ENCODE assay signal across 11 cellular contexts in the genomic region with DNA sequence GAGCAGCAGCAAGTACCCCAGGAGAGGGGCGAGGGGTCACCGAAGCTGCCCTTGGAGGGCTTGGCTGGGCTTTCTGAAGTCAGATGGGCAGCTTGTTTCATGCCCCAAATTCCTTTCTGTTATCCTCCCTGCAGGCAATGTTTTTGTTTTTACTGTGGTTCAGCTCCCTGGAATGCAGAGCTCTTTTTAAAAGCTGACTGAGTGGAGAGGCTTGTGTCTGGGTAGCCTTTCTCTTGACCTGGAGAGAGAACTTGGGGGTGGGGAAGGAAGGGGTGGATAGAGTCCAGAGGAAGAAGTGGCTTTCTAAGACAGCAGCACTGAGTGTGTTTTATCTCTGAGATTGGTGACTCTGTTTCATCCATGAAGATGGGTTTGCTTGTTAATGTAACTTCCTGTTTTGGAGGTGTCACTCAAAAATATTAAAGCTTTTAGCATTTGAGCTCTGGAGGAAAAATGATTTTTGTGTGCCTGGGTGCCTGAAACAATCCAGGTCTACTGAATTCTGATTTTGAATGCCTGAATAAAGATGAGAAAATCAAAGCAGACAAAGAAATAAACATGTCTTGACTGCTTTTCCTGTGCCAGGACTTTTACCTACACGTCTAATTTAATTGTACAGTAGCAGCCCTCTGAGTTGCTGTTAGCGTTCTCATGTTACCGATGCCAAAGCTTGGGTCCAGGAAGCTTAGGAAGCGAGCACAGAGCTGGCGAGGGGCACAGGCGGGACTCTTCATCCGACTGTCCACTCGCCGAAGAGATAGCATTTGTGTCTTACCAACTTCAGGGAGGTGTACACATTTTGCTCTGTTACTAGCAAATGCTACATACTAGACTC.
DNase-seq lines count a peak whose midpoint lies in the region; ATAC-seq, FAIRE-seq and TF ChIP-seq lines count a peak whose summit lies in the region.
"Had no signal": no experiment of that assay in that cellular context is flagged by ENCODE, and none has a peak within 500 bp of the region (broad histone marks: within the 10 kb centered on the region; RNA-seq: fewer than 3 reads in every experiment).

No MANE protein-coding gene starts in this region.

- H3K4me1 Mint-ChIP-seq in progenitor cell of endocrine pancreas (ENCODE audit: low read depth), result peaks cover 16% of the 10 kb centered on the region
- H3K4me1 Mint-ChIP-seq: activated T-helper 17 cell treated with anti-CD3 and anti-CD28 coated beads, Interleukin-2, amount 50 U/mL, for 72 hours had no signal

- no peak overlapping the region for H3K27ac ChIP-seq in gastrocnemius medialis

- H3K4me3 Mint-ChIP-seq in progenitor cell of endocrine pancreas (ENCODE audit: low read depth), result no peak overlapping the region
- H3K4me3 Mint-ChIP-seq: activated T-helper 17 cell treated with anti-CD3 and anti-CD28 coated beads, Interleukin-2, amount 50 U/mL, for 72 hours had no signal

- FAIRE-seq in G401.6 (lab: Jason Lieb, UNC), result peak; percentile 98
- FAIRE-seq: GM12891 had no signal

- in situ Hi-C loops in gastrocnemius medialis (cut with MboI; ENCODE audit: low sequenced_read_pairs in 4 of 4), result no loop called here

- H3K27ac Mint-ChIP-seq in progenitor cell of endocrine pancreas, result peak overlapping the region; percentile 52
- H3K27ac Mint-ChIP-seq: activated T-helper 17 cell treated with anti-CD3 and anti-CD28 coated beads, Interleukin-2, amount 50 U/mL, for 72 hours had no signal

- intact Hi-C loops in gastrocnemius medialis (cut with DNase I; ENCODE audit: low total_unique reads) (no loop called here), mucosa of descending colon (cut with DNase I, micrococcal nuclease) (no loop called here)

- no peaks in the 10 kb centered on the region for H3K9me3 Mint-ChIP-seq in progenitor cell of endocrine pancreas (ENCODE audit: low read depth)
- H3K9me3 Mint-ChIP-seq: activated T-helper 17 cell treated with anti-CD3 and anti-CD28 coated beads, Interleukin-2, amount 50 U/mL, for 72 hours had no signal

- no peaks in the 10 kb centered on the region for H3K9me3 ChIP-seq in gastrocnemius medialis
- H3K9me3 ChIP-seq in mucosa of descending colon, result no peaks in the 10 kb centered on the region

- no peak for ATAC-seq in gastrocnemius medialis
- no peak for ATAC-seq in mucosa of descending colon
- ATAC-seq in GM21619 (IDR thresholded peaks at IDR 0.05; ENCODE audit: unreplicated experiment), result no peak
- ATAC-seq: activated T-helper 17 cell treated with anti-CD3 and anti-CD28 coated beads, Interleukin-2, amount 50 U/mL, for 72 hours; Right ventricle myocardium inferior had no signal

- no peak for TF ChIP-seq POLR2A in gastrocnemius medialis (IDR thresholded peaks at IDR 0.05)

- peaks cover 0 to 3% (median 0%) of the 10 kb centered on the region in 3 donors for H3K27me3 ChIP-seq in gastrocnemius medialis

- DNase-seq in epithelial cell of proximal tubule (ENCODE audit: low read depth) (peak; percentile 76), progenitor cell of endocrine pancreas (ENCODE audit: low spot score, unreplicated experiment) (no peak), gastrocnemius medialis (no peak), mucosa of descending colon (no peak), anterior cingulate cortex (lab: John Stamatoyannopoulos, UW) (no peak)

- no peaks in the 10 kb centered on the region for H3K36me3 Mint-ChIP-seq in progenitor cell of endocrine pancreas (ENCODE audit: insufficient read depth)

- H3K36me3 ChIP-seq in gastrocnemius medialis (no peaks in the 10 kb centered on the region), mucosa of descending colon (ENCODE audit: low read depth) (no peaks in the 10 kb centered on the region)

- peaks cover 12% of the 10 kb centered on the region for H3K27me3 Mint-ChIP-seq in progenitor cell of endocrine pancreas

- TF ChIP-seq CTCF in epithelial cell of proximal tubule (conservative IDR thresholded peaks at IDR 0.05; ENCODE audit: low read depth, low read length) (no peak), progenitor cell of endocrine pancreas (IDR thresholded peaks at IDR 0.05; ENCODE audit: unreplicated experiment) (no peak), gastrocnemius medialis (IDR thresholded peaks at IDR 0.05 in 4 of 5, conservative IDR thresholded peaks at IDR 0.05 in 1 of 5) (no peak), mucosa of descending colon (IDR thresholded peaks at IDR 0.05) (no peak)

- no peaks in the 10 kb centered on the region for H3K4me1 ChIP-seq in gastrocnemius medialis
- H3K4me1 ChIP-seq in mucosa of descending colon (ENCODE audit: low read depth), result no peaks in the 10 kb centered on the region

- no peak overlapping the region for H3K4me3 ChIP-seq in epithelial cell of proximal tubule (ENCODE audit: low read depth, low read length)
- H3K4me3 ChIP-seq in gastrocnemius medialis, result no peak overlapping the region
- H3K4me3 ChIP-seq in mucosa of descending colon, result no peak overlapping the region

TF ChIP-seq in PFSK-1, 5 proteins besides CTCF, POLR2A, EP300 and RAD21:
- TF ChIP-seq SIN3A (IDR thresholded peaks at IDR 0.05; ENCODE audit: borderline replicate concordance, insufficient read depth, low read length), result peak; percentile 78; the same call in 1 of the 2 replicates
- no peak for TF ChIP-seq POLR2AphosphoS5 (IDR thresholded peaks at IDR 0.05; ENCODE audit: low read depth, low read length)
- TF ChIP-seq TAF1 (IDR thresholded peaks at IDR 0.05; ENCODE audit: borderline replicate concordance, insufficient read depth, low read length), result no peak
- TF ChIP-seq, protein P1, sequence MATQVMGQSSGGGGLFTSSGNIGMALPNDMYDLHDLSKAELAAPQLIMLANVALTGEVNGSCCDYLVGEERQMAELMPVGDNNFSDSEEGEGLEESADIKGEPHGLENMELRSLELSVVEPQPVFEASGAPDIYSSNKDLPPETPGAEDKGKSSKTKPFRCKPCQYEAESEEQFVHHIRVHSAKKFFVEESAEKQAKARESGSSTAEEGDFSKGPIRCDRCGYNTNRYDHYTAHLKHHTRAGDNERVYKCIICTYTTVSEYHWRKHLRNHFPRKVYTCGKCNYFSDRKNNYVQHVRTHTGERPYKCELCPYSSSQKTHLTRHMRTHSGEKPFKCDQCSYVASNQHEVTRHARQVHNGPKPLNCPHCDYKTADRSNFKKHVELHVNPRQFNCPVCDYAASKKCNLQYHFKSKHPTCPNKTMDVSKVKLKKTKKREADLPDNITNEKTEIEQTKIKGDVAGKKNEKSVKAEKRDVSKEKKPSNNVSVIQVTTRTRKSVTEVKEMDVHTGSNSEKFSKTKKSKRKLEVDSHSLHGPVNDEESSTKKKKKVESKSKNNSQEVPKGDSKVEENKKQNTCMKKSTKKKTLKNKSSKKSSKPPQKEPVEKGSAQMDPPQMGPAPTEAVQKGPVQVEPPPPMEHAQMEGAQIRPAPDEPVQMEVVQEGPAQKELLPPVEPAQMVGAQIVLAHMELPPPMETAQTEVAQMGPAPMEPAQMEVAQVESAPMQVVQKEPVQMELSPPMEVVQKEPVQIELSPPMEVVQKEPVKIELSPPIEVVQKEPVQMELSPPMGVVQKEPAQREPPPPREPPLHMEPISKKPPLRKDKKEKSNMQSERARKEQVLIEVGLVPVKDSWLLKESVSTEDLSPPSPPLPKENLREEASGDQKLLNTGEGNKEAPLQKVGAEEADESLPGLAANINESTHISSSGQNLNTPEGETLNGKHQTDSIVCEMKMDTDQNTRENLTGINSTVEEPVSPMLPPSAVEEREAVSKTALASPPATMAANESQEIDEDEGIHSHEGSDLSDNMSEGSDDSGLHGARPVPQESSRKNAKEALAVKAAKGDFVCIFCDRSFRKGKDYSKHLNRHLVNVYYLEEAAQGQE (IDR thresholded peaks at IDR 0.05; ENCODE audit: insufficient read depth in 1 of 2, low read depth in 2 of 2, low read length in 2 of 2), result 0 out of 4 replicates have a peak, but pooled peaks of 1 of the 2 experiments have one; percentile 28
- no peak for TF ChIP-seq FOXP2 (optimal IDR thresholded peaks at IDR 0.05; ENCODE audit: borderline replicate concordance, extremely low read depth, extremely low read length, insufficient read depth)
